ENCODE assay signal across 1 cellular context in genomic region chr6:131628726-131629125, GRCh38.
TF ChIP-seq lines count a peak whose summit lies in the region.

No MANE protein-coding gene starts in this region.

TF ChIP-seq in GM12878, 131 proteins besides CTCF, POLR2A, EP300 and RAD21:
- TF ChIP-seq E4F1 (IDR thresholded peaks at IDR 0.05; ENCODE audit: borderline replicate concordance, partially characterized antibody) (no peak), TBL1XR1 (IDR thresholded peaks at IDR 0.05; ENCODE audit: low read depth, low read length) (no peak), RFX5 (IDR thresholded peaks at IDR 0.05; ENCODE audit: low read depth, low read length) (no peak), RB1 (IDR thresholded peaks at IDR 0.05; ENCODE audit: borderline replicate concordance) (no peak), EZH2 (IDR thresholded peaks at IDR 0.05; ENCODE audit: borderline replicate concordance, control insufficient read depth, low read depth, low read length) (no peak), NRF1 (conservative IDR thresholded peaks at IDR 0.05; ENCODE audit: low read depth, low read length) (no peak)
- TF ChIP-seq, protein P1, sequence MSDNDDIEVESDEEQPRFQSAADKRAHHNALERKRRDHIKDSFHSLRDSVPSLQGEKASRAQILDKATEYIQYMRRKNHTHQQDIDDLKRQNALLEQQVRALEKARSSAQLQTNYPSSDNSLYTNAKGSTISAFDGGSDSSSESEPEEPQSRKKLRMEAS (IDR thresholded peaks at IDR 0.05; ENCODE audit: low read depth, low read length) = no peak
TF ChIP-seq in GM12878: peak in this region for 0.
